Comparison of ENCODE assay signal across 8 cellular contexts in genomic region chr7:33062023-33062781, GRCh38. TPM values are rescaled to one million over a fixed set of nuclear protein-coding genes. Genes with fewer than 3 reads are reported as not detected.
DNase-seq lines count a peak whose midpoint lies in the region; ATAC-seq and TF ChIP-seq lines count a peak whose summit lies in the region.

TSS of gene NT5C3A (minus strand) at chr7:33062776. CDS start at chr7:33062705, 71 bp downstream.

- TF ChIP-seq EP300 in gastroesophageal sphincter (IDR thresholded peaks at IDR 0.05): no peak

- ATAC-seq in GM18505 (IDR thresholded peaks at IDR 0.05; ENCODE audit: unreplicated experiment): peak; percentile 39
- ATAC-seq in HG02943 (IDR thresholded peaks at IDR 0.05; ENCODE audit: low read depth, unreplicated experiment): peak; percentile 45
- ATAC-seq in activated T-helper 17 cell treated with anti-CD3 and anti-CD28 coated beads, Interleukin-2, amount 50 U/mL, for 72 hours (replicated peaks): peak; percentile 2
- peak; percentile 52 for ATAC-seq in gastroesophageal sphincter

- H3K4me3 ChIP-seq in ACC112 (ENCODE audit: low read depth, low read length): peak within 1 kb of the TSS; percentile 95
- H3K4me3 ChIP-seq in gastroesophageal sphincter: peak within 1 kb of the TSS; percentile 59 to 87
- H3K4me3 ChIP-seq in neuron (ENCODE audit: low read length): peak within 1 kb of the TSS; percentile 91

- H3K27ac ChIP-seq in ACC112 (ENCODE audit: low read depth, low read length) (peak within 1 kb of the TSS; percentile 73), gastroesophageal sphincter (peak within 1 kb of the TSS; percentile 66 to 95 (median 92))

- H3K4me1 Mint-ChIP-seq in activated T-helper 17 cell treated with anti-CD3 and anti-CD28 coated beads, Interleukin-2, amount 50 U/mL, for 72 hours: peaks cover 22% of the 10 kb centered on the region

- TF ChIP-seq CTCF in gastroesophageal sphincter (IDR thresholded peaks at IDR 0.05): no peak

- H3K36me3 ChIP-seq in ACC112 (ENCODE audit: insufficient read depth, low read length): peaks cover 10% of the 10 kb centered on the region; the same call in 1 of the 2 replicates
- H3K36me3 ChIP-seq in gastroesophageal sphincter: peaks cover 0 to under 1% of the 10 kb centered on the region in 2 donors
- H3K36me3 ChIP-seq in neuron (ENCODE audit: insufficient read depth, low read length): peaks cover 8% of the 10 kb centered on the region

- H3K27me3 ChIP-seq in ACC112 (ENCODE audit: insufficient read depth, low read length) (no peaks in the 10 kb centered on the region), gastroesophageal sphincter (no peaks in the 10 kb centered on the region), neuron (ENCODE audit: insufficient read depth, low read length) (no peaks in the 10 kb centered on the region)

- 0% methylated on average over 2 to 13 of the region's 66 CpGs for WGBS in gastroesophageal sphincter (ENCODE audit: low coverage in 1 of 2), 2 donors

- peak within 1 kb of the TSS; percentile 98 for H3K27ac Mint-ChIP-seq in activated T-helper 17 cell treated with anti-CD3 and anti-CD28 coated beads, Interleukin-2, amount 50 U/mL, for 72 hours

- H2AFZ ChIP-seq in ACC112 (ENCODE audit: low read length, unreplicated experiment): peak within 1 kb of the TSS; percentile 85
- H2AFZ ChIP-seq in neuron (ENCODE audit: low read depth, low read length): peak within 1 kb of the TSS; percentile 73

- peaks cover 0 to 13% (median 0%) of the 10 kb centered on the region in 3 donors for H3K9me3 ChIP-seq in gastroesophageal sphincter
- H3K9me3 ChIP-seq in neuron (ENCODE audit: low read length): peaks cover under 1% of the 10 kb centered on the region

- peaks cover 48% of the 10 kb centered on the region for H3K79me2 ChIP-seq in ACC112 (ENCODE audit: control insufficient read depth, insufficient read depth, low read length, unreplicated experiment)

- DNase-seq in NCI-H345 (lab: John Stamatoyannopoulos, UW) (peak; percentile 56), ureter (ENCODE audit: low spot score) (peak; percentile 48)

- H3K4me1 ChIP-seq in ACC112 (ENCODE audit: control insufficient read depth, insufficient read depth, low read length, unreplicated experiment): peaks cover 12% of the 10 kb centered on the region
- H3K4me1 ChIP-seq in gastroesophageal sphincter: peaks cover 0 to 44% (median 10%) of the 10 kb centered on the region in 3 donors
- peaks cover 14% of the 10 kb centered on the region for H3K4me1 ChIP-seq in neuron (ENCODE audit: insufficient read depth, low read length)

- no peaks in the 10 kb centered on the region for H3K27me3 Mint-ChIP-seq in activated T-helper 17 cell treated with anti-CD3 and anti-CD28 coated beads, Interleukin-2, amount 50 U/mL, for 72 hours

- peak within 1 kb of the TSS; percentile 99 for H3K4me3 Mint-ChIP-seq in activated T-helper 17 cell treated with anti-CD3 and anti-CD28 coated beads, Interleukin-2, amount 50 U/mL, for 72 hours

- TF ChIP-seq POLR2A in GM18505 (IDR thresholded peaks at IDR 0.05; ENCODE audit: borderline replicate concordance, extremely low read depth, insufficient read depth, insufficient read length): peak; percentile 53
- TF ChIP-seq POLR2A in gastroesophageal sphincter (IDR thresholded peaks at IDR 0.05): peak; percentile 63 to 77

- peaks cover 24% of the 10 kb centered on the region for H3K36me3 Mint-ChIP-seq in activated T-helper 17 cell treated with anti-CD3 and anti-CD28 coated beads, Interleukin-2, amount 50 U/mL, for 72 hours (ENCODE audit: low read depth)

- no peaks in the 10 kb centered on the region for H3K9me3 Mint-ChIP-seq in activated T-helper 17 cell treated with anti-CD3 and anti-CD28 coated beads, Interleukin-2, amount 50 U/mL, for 72 hours

RNA-seq across cellular contexts. Expression of gene NT5C3A, which starts in this region (rescaled TPM):
- total RNA-seq in activated T-helper 17 cell treated with anti-CD3 and anti-CD28 coated beads, Interleukin-2, amount 50 U/mL, for 72 hours: 10 to 100 TPM; 35.0 to 35.7 TPM
- total RNA-seq in gastroesophageal sphincter: 10 to 100 TPM; 13.1 to 32.5 (median 20.2) TPM
- total RNA-seq in ureter: 38.9 TPM

Comparison
In these comparisons a context has a peak if more than half of its experiments do, and no peak if none do; other contexts are left out.
1. Peak in every context shown above with its lines: DNase-seq, ATAC-seq, H3K4me3 ChIP-seq and H3K27ac ChIP-seq.
2. ATAC-seq: peak in every context shown above with its lines; median percentile 52 in gastroesophageal sphincter; 45 in HG02943; 39 in GM18505; 2 in activated T-helper 17 cell treated with anti-CD3 and anti-CD28 coated beads, Interleukin-2, amount 50 U/mL, for 72 hours.